In the genomic region with DNA sequence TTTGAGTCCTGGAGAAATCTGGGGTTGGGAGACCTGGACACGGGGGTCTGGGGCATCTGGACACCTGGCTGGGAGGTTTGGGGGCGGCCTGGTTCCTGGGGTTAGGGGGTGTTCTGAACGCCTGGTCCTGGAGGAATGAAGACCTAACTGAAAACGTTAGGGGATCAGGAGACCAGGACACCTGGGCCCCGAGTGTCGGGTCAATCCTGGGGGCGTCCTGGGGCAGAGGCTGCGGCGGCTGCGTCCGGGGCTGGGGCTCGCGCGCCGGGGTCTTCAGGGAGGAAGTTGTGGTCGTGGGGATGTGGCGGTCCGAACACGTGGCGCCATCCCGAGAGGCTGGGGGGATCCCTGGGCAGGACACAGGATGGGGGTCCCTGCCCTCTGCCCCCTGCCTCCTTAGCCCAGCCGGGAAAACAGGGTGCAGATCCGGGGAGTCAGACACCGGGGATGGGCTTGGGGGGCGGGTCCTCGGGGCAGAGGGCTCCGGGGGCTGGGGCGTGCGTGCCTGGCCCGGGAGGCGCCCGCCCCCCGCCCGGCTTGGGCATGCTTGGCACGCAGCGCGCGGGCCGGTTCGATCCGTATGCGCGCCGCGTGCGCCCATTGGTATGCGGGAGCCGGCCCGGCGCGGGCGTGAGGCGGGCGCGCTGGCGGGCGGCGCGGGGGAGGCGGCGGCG, we compare ENCODE assay signal across 11 cellular contexts. TPM values are rescaled to one million over a fixed set of nuclear protein-coding genes. Genes with fewer than 3 reads are reported as not detected.
DNase-seq lines count a peak whose midpoint lies in the region; ATAC-seq and TF ChIP-seq lines count a peak whose summit lies in the region.
"Had no signal": no experiment of that assay in that cellular context is flagged by ENCODE, and none has a peak within 500 bp of the region (broad histone marks: within the 10 kb centered on the region; RNA-seq: fewer than 3 reads in every experiment).

No MANE protein-coding gene starts in this region.

- H3K4ac ChIP-seq in neuronal stem cell (ENCODE audit: low read length): no peak overlapping the region

- TF ChIP-seq POLR2A in gastroesophageal sphincter (IDR thresholded peaks at IDR 0.05): no peak

- H3K4me1 ChIP-seq in HUES64 (ENCODE audit: insufficient read depth, low read length) (peaks cover 7% of the 10 kb centered on the region; the same call in 1 of the 2 replicates), ectodermal cell (ENCODE audit: control insufficient read depth, insufficient read depth, low read length) (peaks cover 6% of the 10 kb centered on the region), neuronal stem cell (ENCODE audit: control insufficient read depth in 2 of 2, insufficient read depth in 1 of 2, low read depth in 1 of 2, low read length in 2 of 2) (peaks cover 11 to 18% of the 10 kb centered on the region in 2 donors), gastroesophageal sphincter (peaks cover 0 to 38% (median 23%) of the 10 kb centered on the region in 3 donors)

- intact Hi-C loops in CD4-positive, alpha-beta T cell (cut with DNase I, micrococcal nuclease): no loop called here

- H2AK5ac ChIP-seq in neuronal stem cell (ENCODE audit: low read depth, low read length): peak overlapping the region; percentile 88

- H3K4me1 Mint-ChIP-seq in CD4-positive, alpha-beta T cell (ENCODE audit: low read depth): peaks cover 10% of the 10 kb centered on the region

- no peak overlapping the region for H3K27ac Mint-ChIP-seq in CD4-positive, alpha-beta T cell
- H3K27ac Mint-ChIP-seq: activated T-helper 2 cell treated with anti-CD3 and anti-CD28 coated beads, Interferon-gamma antibody, Interleukin-2, Interleukin-4, amounts not matched to agents 10 μg/mL and 5 μg/mL and 100 μg/mL, durations not matched to agents 14 hours and 24 hours and 36 hours had no signal

- H4K8ac ChIP-seq in neuronal stem cell (ENCODE audit: low read depth, low read length): peak overlapping the region; percentile 17

- H2BK120ac ChIP-seq in neuronal stem cell (ENCODE audit: low read depth, low read length): no peak overlapping the region

- no peak overlapping the region for H4K91ac ChIP-seq in neuronal stem cell (ENCODE audit: low read depth, low read length, poor library complexity)

- H3K4me3 Mint-ChIP-seq in CD4-positive, alpha-beta T cell: no peak overlapping the region

- H2BK15ac ChIP-seq in neuronal stem cell (ENCODE audit: low read length): peak overlapping the region; percentile 55

- CTCF ChIA-PET in CD4-positive, alpha-beta T cell (lab: Charles Lee): interaction anchor here (0.9 kb wide), 1 partner anchor 190 kb away, joined by 3 read pairs; no protein-coding TSS in a partner anchor

- no peaks in the 10 kb centered on the region for H3K36me3 Mint-ChIP-seq in CD4-positive, alpha-beta T cell (ENCODE audit: low read depth)

- H3K9ac ChIP-seq in HUES64 (ENCODE audit: low read depth, low read length) (0 out of 2 replicates have a peak overlapping the region, but pooled peaks have one; percentile 16), neuronal stem cell (ENCODE audit: low read depth, low read length, poor library complexity) (no peak overlapping the region)

- DNase-seq in CD4-positive, alpha-beta T cell: no peak
- DNase-seq in neuronal stem cell (ENCODE audit: low spot score): no peak
- no peak for DNase-seq in NCI-H1436 treated with DMSO at 0.1 percent for 48 hours (lab: John Stamatoyannopoulos, UW)
- DNase-seq: NCI-H2171 treated with DMSO at 0.1 percent for 48 hours, SW 1271 had no signal

- peaks cover 49% of the 10 kb centered on the region for H3K27me3 ChIP-seq in CD4-positive, alpha-beta T cell (ENCODE audit: control insufficient read depth, insufficient read depth, low read length)
- H3K27me3 ChIP-seq in HUES64 (ENCODE audit: insufficient read depth, low read length) (peaks cover 64% of the 10 kb centered on the region), ectodermal cell (ENCODE audit: control insufficient read depth, insufficient read depth, low read length, poor library complexity, severe bottlenecking) (peaks cover 69% of the 10 kb centered on the region), neuronal stem cell (ENCODE audit: control insufficient read depth in 3 of 3, insufficient read depth in 3 of 3, low read depth in 1 of 3, low read length in 3 of 3) (peaks cover 31 to 65% (median 50%) of the 10 kb centered on the region in 3 experiments), gastroesophageal sphincter (peaks cover 67% of the 10 kb centered on the region)

- peak overlapping the region; percentile 58 for H2BK12ac ChIP-seq in neuronal stem cell (ENCODE audit: low read length)

- H3K79me1 ChIP-seq in neuronal stem cell (ENCODE audit: low read depth, low read length): no peaks in the 10 kb centered on the region

- no peaks in the 10 kb centered on the region for H3K9me3 Mint-ChIP-seq in CD4-positive, alpha-beta T cell
- H3K9me3 Mint-ChIP-seq: activated T-helper 2 cell treated with anti-CD3 and anti-CD28 coated beads, Interferon-gamma antibody, Interleukin-2, Interleukin-4, amounts not matched to agents 10 μg/mL and 5 μg/mL and 100 μg/mL, durations not matched to agents 14 hours and 24 hours and 36 hours had no signal

- 4% methylated on average over 62 of the region's 62 CpGs for WGBS in HUES64
- WGBS in ectodermal cell, 2 experiments: 4% methylated on average over 62 of the region's 62 CpGs
- WGBS in neuronal stem cell (ENCODE audit: extremely low coverage in 2 of 2, insufficient read length in 2 of 2, insufficient replicate concordance in 1 of 2), 2 donors: no CpG with 5 or more reads among the region's 62 CpGs
- 0% methylated on average over 1 of the region's 62 CpGs; no CpG with 5 or more reads in 1 of the 2 donors for WGBS in gastroesophageal sphincter (ENCODE audit: low coverage in 1 of 2), 2 donors

- H3K36me3 ChIP-seq in HUES64 (ENCODE audit: insufficient read depth, low read length) (no peaks in the 10 kb centered on the region), ectodermal cell (ENCODE audit: control insufficient read depth, insufficient read depth, low read length) (no peaks in the 10 kb centered on the region), neuronal stem cell (replicated peaks in 1 of 2; ENCODE audit: control insufficient read depth in 2 of 2, insufficient read depth in 2 of 2, low read length in 2 of 2) (no peaks in the 10 kb centered on the region), gastroesophageal sphincter (no peaks in the 10 kb centered on the region)

- H3K9me3 ChIP-seq in CD4-positive, alpha-beta T cell (ENCODE audit: control insufficient read depth, low read length): no peaks in the 10 kb centered on the region
- H3K9me3 ChIP-seq in HUES64 (ENCODE audit: insufficient read depth, low read depth, low read length) (no peaks in the 10 kb centered on the region), ectodermal cell (ENCODE audit: control insufficient read depth, low read length) (no peaks in the 10 kb centered on the region), neuronal stem cell (replicated peaks in 1 of 2; ENCODE audit: control insufficient read depth in 2 of 2, insufficient read depth in 1 of 2, low read depth in 1 of 2, low read length in 2 of 2) (no peaks in the 10 kb centered on the region), gastroesophageal sphincter (no peaks in the 10 kb centered on the region)

- H2BK5ac ChIP-seq in neuronal stem cell (ENCODE audit: low read length): no peak overlapping the region

- peak overlapping the region; percentile 87 for H3K18ac ChIP-seq in neuronal stem cell (ENCODE audit: low read length)

- H3K23ac ChIP-seq in neuronal stem cell (ENCODE audit: low read depth, low read length, poor library complexity): no peak overlapping the region

- no peak for TF ChIP-seq EP300 in gastroesophageal sphincter (IDR thresholded peaks at IDR 0.05)

- no peak for TF ChIP-seq CTCF in CD4-positive, alpha-beta T cell (IDR thresholded peaks at IDR 0.05)
- no peak for TF ChIP-seq CTCF in gastroesophageal sphincter (IDR thresholded peaks at IDR 0.05)

- peak overlapping the region; percentile 90 for H2AFZ ChIP-seq in neuronal stem cell (ENCODE audit: low read length)

- H3K4me2 ChIP-seq in neuronal stem cell (ENCODE audit: insufficient read depth, low read length, poor library complexity, severe bottlenecking): peak overlapping the region; percentile 91

- POLR2A ChIA-PET in CD4-positive, alpha-beta T cell (lab: Charles Lee): no interaction called here

- H3K27ac ChIP-seq in CD4-positive, alpha-beta T cell (ENCODE audit: low read depth, low read length): no peak overlapping the region
- H3K27ac ChIP-seq in HUES64 (ENCODE audit: low read depth, low read length) (no peak overlapping the region), ectodermal cell (ENCODE audit: insufficient read depth, low read depth, low read length, poor library complexity, severe bottlenecking) (no peak overlapping the region), neuronal stem cell (replicated peaks; ENCODE audit: low read length) (no peak overlapping the region), gastroesophageal sphincter (no peak overlapping the region)

- peak; percentile 50 for ATAC-seq in CD4-positive, alpha-beta T cell (ENCODE audit: poor library complexity)
- no peak for ATAC-seq in gastroesophageal sphincter
- no peak for ATAC-seq in GM21576 (IDR thresholded peaks at IDR 0.05; ENCODE audit: unreplicated experiment)
- ATAC-seq in GM21717 (IDR thresholded peaks at IDR 0.05; ENCODE audit: unreplicated experiment): no peak

- no peak overlapping the region for H3K14ac ChIP-seq in neuronal stem cell (ENCODE audit: low read length)

- H3K4me3 ChIP-seq in HUES64 (ENCODE audit: low read length): peak overlapping the region; percentile 55
- H3K4me3 ChIP-seq in ectodermal cell (ENCODE audit: insufficient read depth, low read depth, low read length): peak overlapping the region; percentile 25
- H3K4me3 ChIP-seq in neuronal stem cell (ENCODE audit: low read length in 2 of 2): peak overlapping the region; percentile 22 to 63
- peak overlapping the region in 1 of 2 donors; percentile 36 for H3K4me3 ChIP-seq in gastroesophageal sphincter

- H3K27me3 Mint-ChIP-seq in CD4-positive, alpha-beta T cell: peaks cover 56% of the 10 kb centered on the region

RNA-seq across cellular contexts. Expression of gene NPAS1, which starts 0.6 kb away (rescaled TPM):
- total RNA-seq in CD4-positive, alpha-beta T cell: 1 to 10 TPM; 1.1 to 2.1 TPM
- 4.2 TPM for polyA plus RNA-seq in HUES64 (2013, experiment 1 of 2)
- 6.7 TPM for polyA plus RNA-seq in HUES64 (2013, experiment 2 of 2)
- 6.0 TPM for polyA plus RNA-seq in ectodermal cell (2013, experiment 1 of 4)
- polyA plus RNA-seq in ectodermal cell (2013, experiment 2 of 4): 8.2 TPM
- 5.7 TPM for polyA plus RNA-seq in ectodermal cell (2013, experiment 3 of 4)
- polyA plus RNA-seq in ectodermal cell (2013, experiment 4 of 4): 6.0 TPM
- 4.9 TPM for polyA plus RNA-seq in neuronal stem cell (2013, experiment 1 of 2)
- 4.7 TPM for polyA plus RNA-seq in neuronal stem cell (2013, experiment 2 of 2)
- under 1 TPM in 1 of 4 donors, not detected in 3; 0.85 TPM for total RNA-seq in gastroesophageal sphincter
- total RNA-seq: activated T-helper 2 cell treated with anti-CD3 and anti-CD28 coated beads, Interferon-gamma antibody, Interleukin-2, Interleukin-4, amounts not matched to agents 10 μg/mL and 5 μg/mL and 100 μg/mL, durations not matched to agents 14 hours and 24 hours and 36 hours had no signal

RNA-seq across cellular contexts. Expression of gene TMEM160, which starts 28.2 kb away (rescaled TPM):
- 10 to 100 TPM; 18.0 to 18.1 TPM for total RNA-seq in CD4-positive, alpha-beta T cell
- polyA plus RNA-seq in HUES64 (2013, experiment 1 of 2): 45.0 TPM
- 44.3 TPM for polyA plus RNA-seq in HUES64 (2013, experiment 2 of 2)
- polyA plus RNA-seq in ectodermal cell (2013, experiment 1 of 4): 23.4 TPM
- 23.7 TPM for polyA plus RNA-seq in ectodermal cell (2013, experiment 2 of 4)
- polyA plus RNA-seq in ectodermal cell (2013, experiment 3 of 4): 43.2 TPM
- polyA plus RNA-seq in ectodermal cell (2013, experiment 4 of 4): 38.7 TPM
- polyA plus RNA-seq in neuronal stem cell (2013, experiment 1 of 2): 49.2 TPM
- 45.0 TPM for polyA plus RNA-seq in neuronal stem cell (2013, experiment 2 of 2)
- 10 to 100 TPM in 3 of 4 donors, 1 to 10 TPM in 1; 7.3 to 55.6 (median 33.4) TPM for total RNA-seq in gastroesophageal sphincter
